ENCODE assay signal across 30 cellular contexts in genomic region chr6:135493218-135493961, GRCh38. TPM values are rescaled to one million over a fixed set of nuclear protein-coding genes. Genes with fewer than 3 reads are reported as not detected.
DNase-seq lines count a peak whose midpoint lies in the region.
"Had no signal": no experiment of that assay in that cellular context is flagged by ENCODE, and none has a peak within 500 bp of the region (broad histone marks: within the 10 kb centered on the region; RNA-seq: fewer than 3 reads in every experiment).

No MANE protein-coding gene starts in this region.

- H3K9me3 ChIP-seq in skeletal muscle satellite cell (replicated peaks; ENCODE audit: low read length) = no peaks in the 10 kb centered on the region
- H3K9me3 ChIP-seq: BLaER1, esophagus squamous epithelium, SJSA1, uterus had no signal

- intact Hi-C loops in activated CD4-positive, alpha-beta memory T cell treated with anti-CD3 and anti-CD28 coated beads for 36 hours (cut with micrococcal nuclease) = loop anchor here (10.0 kb wide), 1 partner anchor 1539 kb away; the partner anchor contains the start of gene TBPL1

- peak overlapping the region; percentile 13 for H3K4me2 ChIP-seq in skeletal muscle satellite cell (ENCODE audit: low read length)
- H3K4me2 ChIP-seq: BLaER1, neural progenitor cell had no signal

- no peaks in the 10 kb centered on the region for H3K27me3 Mint-ChIP-seq in activated CD4-positive, alpha-beta memory T cell treated with anti-CD3 and anti-CD28 coated beads for 36 hours
- H3K27me3 Mint-ChIP-seq: dendritic cell treated with granulocyte-macrophage colony-stimulating factor and Interleukin-4, amounts not matched to agents 40 ng/mL and 50 ng/mL, for 4 days; IgD-negative memory B cell; stimulated activated naive CD8-positive, alpha-beta T cell treated with anti-CD3 and anti-CD28 coated beads, Interleukin-15, Interleukin-2, amounts not matched to agents 100 ng/mL and 50 ng/mL, for 24 hours; T-cell had no signal

- H3K4me1 ChIP-seq in skeletal muscle satellite cell (ENCODE audit: control insufficient read depth, insufficient read depth, low read length) = peaks cover 30% of the 10 kb centered on the region

- POLR2A ChIA-PET in activated CD4-positive, alpha-beta memory T cell treated with anti-CD3 and anti-CD28 coated beads for 36 hours (lab: Charles Lee) = no interaction called here

- peaks cover 30% of the 10 kb centered on the region for H3K36me3 Mint-ChIP-seq in activated CD4-positive, alpha-beta memory T cell treated with anti-CD3 and anti-CD28 coated beads for 36 hours

- H3K4me3 Mint-ChIP-seq in activated CD4-positive, alpha-beta memory T cell treated with anti-CD3 and anti-CD28 coated beads for 36 hours = no peak overlapping the region
- H3K4me3 Mint-ChIP-seq: dendritic cell treated with granulocyte-macrophage colony-stimulating factor and Interleukin-4, amounts not matched to agents 40 ng/mL and 50 ng/mL, for 4 days; endodermal cell; neural progenitor cell; stimulated activated naive CD8-positive, alpha-beta T cell treated with anti-CD3 and anti-CD28 coated beads, Interleukin-15, Interleukin-2, amounts not matched to agents 100 ng/mL and 50 ng/mL, for 24 hours; T-cell had no signal

- H3K36me3 ChIP-seq in skeletal muscle satellite cell (ENCODE audit: insufficient read depth, low read length) = peaks cover 31% of the 10 kb centered on the region
- H3K36me3 ChIP-seq: neural progenitor cell, uterus had no signal

- H3K9me3 Mint-ChIP-seq in activated CD4-positive, alpha-beta memory T cell treated with anti-CD3 and anti-CD28 coated beads for 36 hours = no peaks in the 10 kb centered on the region
- H3K9me3 Mint-ChIP-seq: activated naive CD4-positive, alpha-beta T cell treated with anti-CD3 and anti-CD28 coated beads, Interleukin-2, amount 50 U/mL, for 72 hours; dendritic cell treated with granulocyte-macrophage colony-stimulating factor and Interleukin-4, amounts not matched to agents 40 ng/mL and 50 ng/mL, for 4 days; endodermal cell; IgD-negative memory B cell; neural progenitor cell; stimulated activated naive CD8-positive, alpha-beta T cell treated with anti-CD3 and anti-CD28 coated beads, Interleukin-15, Interleukin-2, amounts not matched to agents 100 ng/mL and 50 ng/mL, for 24 hours; T-cell had no signal

- H3K9ac ChIP-seq in skeletal muscle satellite cell (ENCODE audit: low read depth, low read length) = no peak overlapping the region
- H3K9ac ChIP-seq: BLaER1, neural progenitor cell had no signal

- peaks cover 10% of the 10 kb centered on the region for H3K4me1 Mint-ChIP-seq in activated CD4-positive, alpha-beta memory T cell treated with anti-CD3 and anti-CD28 coated beads for 36 hours (ENCODE audit: low read depth)

- H3K4me3 ChIP-seq in skeletal muscle satellite cell (ENCODE audit: low read length) = no peak overlapping the region
- H3K4me3 ChIP-seq: BLaER1, esophagus squamous epithelium, neural progenitor cell, SJSA1, uterus had no signal

- H3K27ac Mint-ChIP-seq in activated CD4-positive, alpha-beta memory T cell treated with anti-CD3 and anti-CD28 coated beads for 36 hours = no peak overlapping the region
- H3K27ac Mint-ChIP-seq: activated naive CD4-positive, alpha-beta T cell treated with anti-CD3 and anti-CD28 coated beads, Interleukin-2, amount 50 U/mL, for 72 hours; dendritic cell treated with granulocyte-macrophage colony-stimulating factor and Interleukin-4, amounts not matched to agents 40 ng/mL and 50 ng/mL, for 4 days; endodermal cell; neural progenitor cell; stimulated activated naive CD8-positive, alpha-beta T cell treated with anti-CD3 and anti-CD28 coated beads, Interleukin-15, Interleukin-2, amounts not matched to agents 100 ng/mL and 50 ng/mL, for 24 hours; T-cell had no signal

- DNase-seq in HCEC 1CT (peak; percentile 62), amniotic epithelial cell (ENCODE audit: low read depth) (peak; percentile 31), fibroblast of peridontal ligament (ENCODE audit: extremely low read depth) (peak; percentile 25), SW 1271 (lab: John Stamatoyannopoulos, UW) (no peak)
- DNase-seq in activated CD4-positive, alpha-beta memory T cell treated with anti-CD3 and anti-CD28 coated beads for 36 hours = no peak
- no peak for DNase-seq in stimulated activated CD8-positive, alpha-beta memory T cell treated with anti-CD3 and anti-CD28 coated beads, Interleukin-4, amount 100 ng/mL, for 48 hours
- DNase-seq: activated CD4-positive, alpha-beta T cell treated with anti-CD3 and anti-CD28 coated beads for 4 hours; anterior cingulate cortex; DMS 273 treated with DMSO at 0.1 percent for 48 hours; endodermal cell; esophagus squamous epithelium; H7; hippocampal formation; left cardiac atrium; NCI-H1092; NCI-H1694; NCI-H446; RPMI8226; stimulated activated CD4-positive, alpha-beta T cell treated with anti-CD3 and anti-CD28 coated beads, Interleukin-1b, Interleukin-23, amount 100 ng/mL, for 48 hours; T-cell; uterus; WERI-Rb-1 had no signal

- CTCF ChIA-PET in activated CD4-positive, alpha-beta memory T cell treated with anti-CD3 and anti-CD28 coated beads for 36 hours (lab: Charles Lee) = no interaction called here

- H3K27me3 ChIP-seq in skeletal muscle satellite cell (ENCODE audit: control insufficient read depth, insufficient read depth, low read length) = no peaks in the 10 kb centered on the region
- H3K27me3 ChIP-seq: BLaER1, esophagus squamous epithelium, neural progenitor cell, SJSA1, uterus had no signal

RNA-seq across cellular contexts. Expression of gene AHI1, which starts 4.2 kb away (rescaled TPM):
- 16.2 and 17.9 TPM in 2 replicates for total RNA-seq in skeletal muscle satellite cell (2012; rRNA removed)
- total RNA-seq in activated CD4-positive, alpha-beta memory T cell treated with anti-CD3 and anti-CD28 coated beads for 36 hours = 10 to 100 TPM; 18.6 to 22.7 TPM

Comparison
In these comparisons a context has a peak if more than half of its experiments do, and no peak if none do; other contexts are left out.
1. DNase-seq: peak in HCEC 1CT (single experiment), amniotic epithelial cell (single experiment) and fibroblast of peridontal ligament (single experiment); none in SW 1271 (0 of 2), activated CD4-positive, alpha-beta memory T cell treated with anti-CD3 and anti-CD28 coated beads for 36 hours (single experiment) and stimulated activated CD8-positive, alpha-beta memory T cell treated with anti-CD3 and anti-CD28 coated beads, Interleukin-4, amount 100 ng/mL, for 48 hours (single experiment).